8 cellular contexts compared by ENCODE assay signal in the genomic region with DNA sequence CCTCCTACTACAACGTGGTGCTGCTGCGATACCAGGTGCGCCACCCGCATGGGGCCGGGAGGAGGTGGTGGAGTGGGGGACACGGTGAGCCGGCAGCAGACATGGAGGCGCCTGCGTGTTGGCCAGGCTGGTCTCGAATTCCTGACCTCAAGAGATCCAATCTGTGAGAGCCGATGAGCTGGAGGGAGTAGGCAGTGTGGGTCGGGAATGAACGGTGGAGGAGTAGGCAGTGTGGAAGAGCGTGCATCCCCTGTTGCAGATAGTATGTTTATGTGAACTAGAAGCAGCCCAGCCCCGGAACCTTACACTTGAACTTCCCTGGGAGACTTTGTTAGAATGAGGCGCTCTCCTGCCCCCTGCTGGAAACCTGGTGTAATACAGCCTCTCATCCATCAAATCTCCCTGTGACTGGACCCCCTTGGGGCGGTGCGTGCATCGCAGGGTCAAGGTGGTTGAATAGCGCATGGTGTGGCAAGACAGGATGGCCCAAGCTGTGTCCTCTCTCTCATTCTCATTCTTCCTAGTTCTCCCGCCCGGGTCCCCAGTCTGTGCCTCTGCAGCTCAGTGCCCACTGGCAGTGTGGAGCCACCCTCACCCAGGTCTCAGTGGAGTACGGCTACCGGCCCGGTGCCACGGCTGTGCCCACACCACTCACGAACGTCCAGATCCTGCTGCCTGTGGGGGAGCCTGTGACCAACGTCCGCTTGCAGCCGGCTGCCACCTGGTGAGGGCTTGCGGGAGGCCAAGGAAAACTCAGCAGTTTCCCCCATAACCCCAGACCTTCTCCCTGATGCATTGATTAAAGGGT. TPM values are rescaled to one million over a fixed set of nuclear protein-coding genes. Genes with fewer than 3 reads are reported as not detected.
DNase-seq lines count a peak whose midpoint lies in the region; ATAC-seq, FAIRE-seq and TF ChIP-seq lines count a peak whose summit lies in the region.

No MANE protein-coding gene starts in this region.

- peak overlapping the region in 1 of 10 donors; percentile 26 for H3K4me3 Mint-ChIP-seq in naive thymus-derived CD8-positive, alpha-beta T cell
- H3K4me3 Mint-ChIP-seq in stimulated activated naive B cell treated with anti-CD40 and anti-IgM and Interleukin-4, amounts not matched to agents 10 μg/mL and 1 μg/mL and 100 μg/mL, for 72 hours = no peak overlapping the region

- POLR2A ChIA-PET in endothelial cell of umbilical vein (lab: Charles Lee) = no interaction called here
- POLR2A ChIA-PET in naive thymus-derived CD8-positive, alpha-beta T cell (lab: Charles Lee) = interaction anchor here (1.0 to 1.4 kb wide), 3 partner anchors 71 to 81 kb away, joined by 3 to 5 read pairs (median 3); a partner anchor contains a TSS

- intact Hi-C loops in endothelial cell of umbilical vein (cut with micrococcal nuclease) = loop anchor here (1.0 kb wide), 1 partner anchor 71 kb away; no protein-coding TSS in a partner anchor

- TF ChIP-seq CTCF in endothelial cell of umbilical vein (IDR thresholded peaks at IDR 0.05; ENCODE audit: extremely low read depth in 1 of 2, insufficient read depth in 1 of 2, low read depth in 1 of 2, low read length in 2 of 2) = peak; percentile 74 to 82

- H3K4me3 ChIP-seq in H7 (ENCODE audit: insufficient read depth, low read depth, low read length) (no peak overlapping the region), endothelial cell of umbilical vein (replicated peaks in 1 of 3; ENCODE audit: insufficient read depth in 1 of 3, low read depth in 1 of 3, low read length in 3 of 3) (no peak overlapping the region)

- dilution Hi-C loops in endothelial cell of umbilical vein (cut with MboI; ENCODE audit: extremely low pct_ligation_motif_present, low sequenced_read_pairs) = no loop called here

- no peaks in the 10 kb centered on the region for H3K27me3 Mint-ChIP-seq in naive thymus-derived CD8-positive, alpha-beta T cell
- no peaks in the 10 kb centered on the region for H3K27me3 Mint-ChIP-seq in stimulated activated naive B cell treated with anti-CD40 and anti-IgM and Interleukin-4, amounts not matched to agents 10 μg/mL and 1 μg/mL and 100 μg/mL, for 72 hours

- peak; percentile 87 for FAIRE-seq in endothelial cell of umbilical vein (lab: Jason Lieb, UNC)

- no peak overlapping the region for H3K4me2 ChIP-seq in endothelial cell of umbilical vein (ENCODE audit: insufficient read depth, low read length)

- CTCF ChIA-PET in endothelial cell of umbilical vein (lab: Charles Lee) = interaction anchor here (0.6 to 3.7 kb wide), 15 partner anchors 9 to 343 kb away, joined by 3 to 17 read pairs (median 4); a partner anchor contains a TSS

- H3K79me2 ChIP-seq in endothelial cell of umbilical vein (ENCODE audit: control insufficient read depth, insufficient read depth, low read length) = no peaks in the 10 kb centered on the region

- peak; percentile 73 for DNase-seq in Ammon's horn (ENCODE audit: low spot score)
- DNase-seq in H7 = peak; percentile 95
- DNase-seq in NOMO-1 (lab: John Stamatoyannopoulos, UW; ENCODE audit: unreplicated experiment in 2 of 2) = peak; percentile 38 to 42
- peak; percentile 90 for DNase-seq in activated CD8-positive, alpha-beta memory T cell treated with anti-CD3 and anti-CD28 coated beads for 24 hours
- peak; percentile 55 for DNase-seq in endothelial cell of umbilical vein (ENCODE audit: low read depth, low spot score)
- DNase-seq in naive thymus-derived CD8-positive, alpha-beta T cell = peak; percentile 57 to 86 (median 72)
- peak; percentile 57 for DNase-seq in stimulated activated naive B cell treated with anti-CD40 and anti-IgM and Interleukin-4, amounts not matched to agents 10 μg/mL and 1 μg/mL and 100 μg/mL, for 72 hours
- no peak for DNase-seq in mesenteric fat pad (ENCODE audit: low spot score)

- no peaks in the 10 kb centered on the region for H3K9me1 ChIP-seq in endothelial cell of umbilical vein (replicated peaks; ENCODE audit: control insufficient read depth, extremely low read depth, insufficient read depth, low read length)

- ATAC-seq in naive thymus-derived CD8-positive, alpha-beta T cell = peak; percentile 68 to 80
- ATAC-seq in stimulated activated naive B cell treated with anti-CD40 and anti-IgM and Interleukin-4, amounts not matched to agents 10 μg/mL and 1 μg/mL and 100 μg/mL, for 72 hours (replicated peaks) = peak; percentile 72 to 77

- H3K4me1 Mint-ChIP-seq in naive thymus-derived CD8-positive, alpha-beta T cell = peaks cover 5 to 21% (median 16%) of the 10 kb centered on the region in 4 donors
- peaks cover 17% of the 10 kb centered on the region in 2 donors for H3K4me1 Mint-ChIP-seq in stimulated activated naive B cell treated with anti-CD40 and anti-IgM and Interleukin-4, amounts not matched to agents 10 μg/mL and 1 μg/mL and 100 μg/mL, for 72 hours

- H3K9me3 ChIP-seq in endothelial cell of umbilical vein (replicated peaks; ENCODE audit: control insufficient read depth, insufficient read depth, low read length) = no peaks in the 10 kb centered on the region

- peak overlapping the region; percentile 80 for H2AFZ ChIP-seq in endothelial cell of umbilical vein (ENCODE audit: low read depth, low read length)

- TF ChIP-seq POLR2A in endothelial cell of umbilical vein (IDR thresholded peaks at IDR 0.05; ENCODE audit: low read depth, low read length) = no peak

- peaks cover 4 to 58% (median 24%) of the 10 kb centered on the region in 3 donors for H3K36me3 Mint-ChIP-seq in naive thymus-derived CD8-positive, alpha-beta T cell
- peaks cover 62 to 64% of the 10 kb centered on the region in 2 donors for H3K36me3 Mint-ChIP-seq in stimulated activated naive B cell treated with anti-CD40 and anti-IgM and Interleukin-4, amounts not matched to agents 10 μg/mL and 1 μg/mL and 100 μg/mL, for 72 hours

- H3K9me3 Mint-ChIP-seq in naive thymus-derived CD8-positive, alpha-beta T cell = no peaks in the 10 kb centered on the region
- peaks cover 0 to 3% of the 10 kb centered on the region in 2 donors for H3K9me3 Mint-ChIP-seq in stimulated activated naive B cell treated with anti-CD40 and anti-IgM and Interleukin-4, amounts not matched to agents 10 μg/mL and 1 μg/mL and 100 μg/mL, for 72 hours

- H3K27ac Mint-ChIP-seq in naive thymus-derived CD8-positive, alpha-beta T cell = peak overlapping the region in 6 of 10 donors; percentile 20 to 90 (median 81)
- H3K27ac Mint-ChIP-seq in stimulated activated naive B cell treated with anti-CD40 and anti-IgM and Interleukin-4, amounts not matched to agents 10 μg/mL and 1 μg/mL and 100 μg/mL, for 72 hours = no peak overlapping the region

- no peak overlapping the region for H3K27ac ChIP-seq in endothelial cell of umbilical vein (ENCODE audit: insufficient read depth, low read depth, low read length)

- H4K20me1 ChIP-seq in endothelial cell of umbilical vein (replicated peaks; ENCODE audit: control insufficient read depth, extremely low read depth, insufficient read depth, low read length) = no peaks in the 10 kb centered on the region

- H3K27me3 ChIP-seq in H7 (ENCODE audit: control insufficient read depth, insufficient read depth, low read length) (no peaks in the 10 kb centered on the region), endothelial cell of umbilical vein (ENCODE audit: control insufficient read depth in 2 of 2, insufficient read depth in 2 of 2, low read length in 2 of 2) (no peaks in the 10 kb centered on the region)

- BruUV-seq in endothelial cell of umbilical vein (replicated peaks; lab: Mats Ljungman, UMichigan) = no TSS peak

- H3K4me1 ChIP-seq in endothelial cell of umbilical vein (ENCODE audit: control insufficient read depth, extremely low read depth, insufficient read depth, low read length) = no peaks in the 10 kb centered on the region

- no peak overlapping the region for H3K9ac ChIP-seq in endothelial cell of umbilical vein (replicated peaks; ENCODE audit: extremely low read depth, insufficient read depth, low read length)

- H3K36me3 ChIP-seq in H7 (replicated peaks; ENCODE audit: control insufficient read depth, insufficient read depth, low read length) (peaks cover 7% of the 10 kb centered on the region), endothelial cell of umbilical vein (ENCODE audit: control insufficient read depth in 2 of 2, extremely low read depth in 1 of 2, insufficient read depth in 2 of 2, low read length in 2 of 2) (no peaks in the 10 kb centered on the region)

RNA-seq across cellular contexts. Expression of a gene that starts 10.5 kb away (rescaled TPM):
- total RNA-seq in H7 (2014; rRNA removed; shearing (Covaris generic)) = 0.73 and 1.7 TPM in 2 replicates
- not detected in 2 replicates for total RNA-seq in endothelial cell of umbilical vein
- 0.10 TPM in 1 of 2 replicates, not detected in the other for polyA plus RNA-seq in endothelial cell of umbilical vein
- polyA plus RNA-seq in endothelial cell of umbilical vein (2011; cell fraction: cytosol; rRNA removed) = not detected in 2 replicates
- polyA plus RNA-seq in endothelial cell of umbilical vein (2011; cell fraction: nucleus; rRNA removed) = 0.17 TPM in 1 of 2 replicates, not detected in the other
- not detected in 2 replicates for polyA plus RNA-seq in endothelial cell of umbilical vein (2012)
- polyA minus RNA-seq in endothelial cell of umbilical vein = not detected in 2 replicates
- 1.2 TPM for polyA minus RNA-seq in endothelial cell of umbilical vein (2011; cell fraction: cytosol; rRNA and poly(A)+ RNA removed)
- not detected in 2 replicates for polyA minus RNA-seq in endothelial cell of umbilical vein (2011; cell fraction: nucleus; rRNA and poly(A)+ RNA removed)
- total RNA-seq in naive thymus-derived CD8-positive, alpha-beta T cell = not detected
- polyA plus RNA-seq in naive thymus-derived CD8-positive, alpha-beta T cell = under 1 TPM in 2 of 3 donors, not detected in 1; 0.13 to 0.20 TPM
- total RNA-seq in mesenteric fat pad = 0.32 TPM

RNA-seq across cellular contexts. Expression of a gene that starts 33.1 kb away (rescaled TPM):
- total RNA-seq in H7 (2014; rRNA removed; shearing (Covaris generic)) = 21.6 and 21.7 TPM in 2 replicates
- 1.4 and 1.6 TPM in 2 replicates for total RNA-seq in endothelial cell of umbilical vein
- 0.66 and 0.80 TPM in 2 replicates for polyA plus RNA-seq in endothelial cell of umbilical vein
- polyA plus RNA-seq in endothelial cell of umbilical vein (2011; cell fraction: cytosol; rRNA removed) = 0.48 and 0.49 TPM in 2 replicates
- polyA plus RNA-seq in endothelial cell of umbilical vein (2011; cell fraction: nucleus; rRNA removed) = 0.53 and 1.2 TPM in 2 replicates
- 3.6 and 5.6 TPM in 2 replicates for polyA plus RNA-seq in endothelial cell of umbilical vein (2012)
- polyA minus RNA-seq in endothelial cell of umbilical vein = 1.2 and 1.3 TPM in 2 replicates
- polyA minus RNA-seq in endothelial cell of umbilical vein (2011; cell fraction: cytosol; rRNA and poly(A)+ RNA removed) = 1.1 TPM
- 0.63 and 1.1 TPM in 2 replicates for polyA minus RNA-seq in endothelial cell of umbilical vein (2011; cell fraction: nucleus; rRNA and poly(A)+ RNA removed)
- total RNA-seq in naive thymus-derived CD8-positive, alpha-beta T cell = 10 to 100 TPM; 94.1 to 99.7 TPM
- 10 to 100 TPM; 11.2 to 31.8 (median 16.4) TPM for polyA plus RNA-seq in naive thymus-derived CD8-positive, alpha-beta T cell
- total RNA-seq in mesenteric fat pad = 2.6 TPM

RNA-seq across cellular contexts. Expression of a gene that starts 36.9 kb away (rescaled TPM):
- total RNA-seq in H7 (2014; rRNA removed; shearing (Covaris generic)) = 0.33 TPM in 1 of 2 replicates, not detected in the other
- total RNA-seq in endothelial cell of umbilical vein = not detected in 2 replicates
- polyA plus RNA-seq in endothelial cell of umbilical vein = not detected in 2 replicates
- not detected in 2 replicates for polyA plus RNA-seq in endothelial cell of umbilical vein (2011; cell fraction: cytosol; rRNA removed)
- polyA plus RNA-seq in endothelial cell of umbilical vein (2011; cell fraction: nucleus; rRNA removed) = not detected in 2 replicates
- polyA plus RNA-seq in endothelial cell of umbilical vein (2012) = not detected in 2 replicates
- not detected in 2 replicates for polyA minus RNA-seq in endothelial cell of umbilical vein
- not detected for polyA minus RNA-seq in endothelial cell of umbilical vein (2011; cell fraction: cytosol; rRNA and poly(A)+ RNA removed)
- polyA minus RNA-seq in endothelial cell of umbilical vein (2011; cell fraction: nucleus; rRNA and poly(A)+ RNA removed) = not detected in 2 replicates
- 1 to 10 TPM; 2.7 to 3.6 TPM for total RNA-seq in naive thymus-derived CD8-positive, alpha-beta T cell
- 1 to 10 TPM in 2 of 3 donors, under 1 TPM in 1; 0.97 to 3.0 (median 1.9) TPM for polyA plus RNA-seq in naive thymus-derived CD8-positive, alpha-beta T cell
- total RNA-seq in mesenteric fat pad = 0.61 TPM
